ENCODE assay signal across 10 cellular contexts in genomic region chrX:130098202-130098552, GRCh38. TPM values are rescaled to one million over a fixed set of nuclear protein-coding genes. Genes with fewer than 3 reads are reported as not detected.
DNase-seq lines count a peak whose midpoint lies in the region; ATAC-seq and TF ChIP-seq lines count a peak whose summit lies in the region.
"Had no signal": no experiment of that assay in that cellular context is flagged by ENCODE, and none has a peak within 500 bp of the region (broad histone marks: within the 10 kb centered on the region; RNA-seq: fewer than 3 reads in every experiment).

No MANE protein-coding gene starts in this region.

- H3K9me3 ChIP-seq in DND-41 (ENCODE audit: insufficient read depth, low read length, severe bottlenecking), result no peaks in the 10 kb centered on the region
- H3K9me3 ChIP-seq in OCI-LY1 (ENCODE audit: low read length), result no peaks in the 10 kb centered on the region
- no peaks in the 10 kb centered on the region for H3K9me3 ChIP-seq in neuronal stem cell (replicated peaks in 1 of 2; ENCODE audit: control insufficient read depth in 2 of 2, insufficient read depth in 1 of 2, low read depth in 1 of 2, low read length in 2 of 2)

- H3K79me1 ChIP-seq in neuronal stem cell (ENCODE audit: low read depth, low read length), result peaks cover 1% of the 10 kb centered on the region

- H3K4me3 ChIP-seq in DND-41 (ENCODE audit: low read depth in 1 of 2, low read length in 2 of 2), result no peak overlapping the region
- H3K4me3 ChIP-seq in OCI-LY1 (ENCODE audit: low read depth, low read length, poor library complexity, severe bottlenecking), result no peak overlapping the region
- no peak overlapping the region for H3K4me3 ChIP-seq in neuronal stem cell (ENCODE audit: low read length in 2 of 2)

- H3K79me2 ChIP-seq in DND-41 (ENCODE audit: insufficient read depth, low read length) (peaks cover 14% of the 10 kb centered on the region; the same call in 1 of the 2 replicates), OCI-LY1 (ENCODE audit: insufficient read depth, low read length) (peaks cover 33% of the 10 kb centered on the region)

- H3K36me3 ChIP-seq in DND-41 (ENCODE audit: insufficient read depth, low read length), result no peaks in the 10 kb centered on the region
- no peaks in the 10 kb centered on the region for H3K36me3 ChIP-seq in OCI-LY1 (ENCODE audit: insufficient read depth, low read length)
- no peaks in the 10 kb centered on the region for H3K36me3 ChIP-seq in neuronal stem cell (replicated peaks in 1 of 2; ENCODE audit: control insufficient read depth in 2 of 2, insufficient read depth in 2 of 2, low read length in 2 of 2)

- H2AFZ ChIP-seq in DND-41 (ENCODE audit: low read depth, low read length) (no peak overlapping the region), OCI-LY1 (ENCODE audit: low read length) (no peak overlapping the region), neuronal stem cell (ENCODE audit: low read length) (no peak overlapping the region)

- H4K91ac ChIP-seq in neuronal stem cell (ENCODE audit: low read depth, low read length, poor library complexity), result no peak overlapping the region

- no peak overlapping the region for H2BK15ac ChIP-seq in neuronal stem cell (ENCODE audit: low read length)

- H3F3A ChIP-seq in OCI-LY1 (ENCODE audit: insufficient read depth, low read length), result no peaks in the 10 kb centered on the region

- H3K23ac ChIP-seq in neuronal stem cell (ENCODE audit: low read depth, low read length, poor library complexity), result no peak overlapping the region

- H4K8ac ChIP-seq in neuronal stem cell (ENCODE audit: low read depth, low read length), result no peak overlapping the region

- H3K9me2 ChIP-seq in OCI-LY1 (ENCODE audit: low read depth, low read length), result no peaks in the 10 kb centered on the region

- H4K20me1 ChIP-seq in DND-41 (ENCODE audit: insufficient read depth, low read length), result no peaks in the 10 kb centered on the region
- H4K20me1 ChIP-seq in OCI-LY1 (ENCODE audit: insufficient read depth, low read length), result no peaks in the 10 kb centered on the region

- no peak overlapping the region for H3K14ac ChIP-seq in neuronal stem cell (ENCODE audit: low read length)

- ATAC-seq in DND-41 (ENCODE audit: insufficient read depth, low read depth), result 0 out of 3 replicates have a peak, but pooled peaks have one; percentile 2

- no CpG with 5 or more reads among the region's 5 CpGs for WGBS in neuronal stem cell (ENCODE audit: extremely low coverage in 2 of 2, insufficient read length in 2 of 2, insufficient replicate concordance in 1 of 2), 2 donors

- peaks cover 8% of the 10 kb centered on the region for H3K4me1 ChIP-seq in DND-41 (ENCODE audit: insufficient read depth, low read length)
- H3K4me1 ChIP-seq in OCI-LY1 (ENCODE audit: insufficient read depth, low read length, severe bottlenecking), result peaks cover 10% of the 10 kb centered on the region
- H3K4me1 ChIP-seq in neuronal stem cell (ENCODE audit: control insufficient read depth in 2 of 2, insufficient read depth in 1 of 2, low read depth in 1 of 2, low read length in 2 of 2), result no peaks in the 10 kb centered on the region

- no peak overlapping the region for H3K18ac ChIP-seq in neuronal stem cell (ENCODE audit: low read length)

- peak overlapping the region; percentile 65 for H3K27ac Mint-ChIP-seq in endothelial cell (ENCODE audit: unreplicated experiment)

- no peak overlapping the region for H2AK5ac ChIP-seq in neuronal stem cell (ENCODE audit: low read depth, low read length)

- H3K4me3 Mint-ChIP-seq in endothelial cell (ENCODE audit: unreplicated experiment), result no peak overlapping the region

- no peak overlapping the region for H3K9ac ChIP-seq in DND-41 (ENCODE audit: low read depth, low read length)
- H3K9ac ChIP-seq in OCI-LY1 (ENCODE audit: low read length), result no peak overlapping the region
- H3K9ac ChIP-seq in neuronal stem cell (ENCODE audit: low read depth, low read length, poor library complexity), result no peak overlapping the region

- H3K36me3 Mint-ChIP-seq in endothelial cell (ENCODE audit: low read depth, unreplicated experiment), result peaks cover 6% of the 10 kb centered on the region

- H3K27ac ChIP-seq in DND-41 (ENCODE audit: low read length) (no peak overlapping the region), OCI-LY1 (ENCODE audit: low read depth, low read length, poor library complexity, severe bottlenecking) (peak overlapping the region; percentile 15), neuronal stem cell (replicated peaks; ENCODE audit: low read length) (no peak overlapping the region)

- H2BK12ac ChIP-seq in neuronal stem cell (ENCODE audit: low read length), result no peak overlapping the region

- TF ChIP-seq CTCF in DND-41 (IDR thresholded peaks at IDR 0.05; ENCODE audit: borderline replicate concordance, extremely low read depth, low read length, poor library complexity, severe bottlenecking) (no peak), OCI-LY1 (IDR thresholded peaks at IDR 0.05; ENCODE audit: low read length) (no peak), endothelial cell (IDR thresholded peaks at IDR 0.05; ENCODE audit: unreplicated experiment) (no peak)

- H3K27me3 Mint-ChIP-seq in endothelial cell (ENCODE audit: unreplicated experiment), result peaks cover 1% of the 10 kb centered on the region

- H3K4ac ChIP-seq in neuronal stem cell (ENCODE audit: low read length), result no peak overlapping the region

- peaks cover 11% of the 10 kb centered on the region for H3K4me1 Mint-ChIP-seq in endothelial cell (ENCODE audit: unreplicated experiment)

- no peak overlapping the region for H3K4me2 ChIP-seq in DND-41 (ENCODE audit: insufficient read depth, low read length)
- no peak overlapping the region for H3K4me2 ChIP-seq in OCI-LY1 (ENCODE audit: low read length)
- H3K4me2 ChIP-seq in neuronal stem cell (ENCODE audit: insufficient read depth, low read length, poor library complexity, severe bottlenecking), result no peak overlapping the region

- no peaks in the 10 kb centered on the region for H3K27me3 ChIP-seq in DND-41 (ENCODE audit: insufficient read depth, low read length, poor library complexity)
- H3K27me3 ChIP-seq in OCI-LY1 (ENCODE audit: insufficient read depth, low read length), result no peaks in the 10 kb centered on the region
- H3K27me3 ChIP-seq in neuronal stem cell (ENCODE audit: control insufficient read depth in 3 of 3, insufficient read depth in 3 of 3, low read depth in 1 of 3, low read length in 3 of 3), result no peaks in the 10 kb centered on the region

- DNase-seq in DND-41 (no peak), endothelial cell (ENCODE audit: low spot score) (no peak), renal cortical epithelial cell (ENCODE audit: low read depth) (peak; percentile 18), mucosa of gallbladder (ENCODE audit: low spot score) (no peak), neuronal stem cell (ENCODE audit: low spot score) (no peak), RKO (ENCODE audit: low spot score) (no peak)
- DNase-seq: DMS53; NCI-H1436 treated with DMSO at 0.1 percent for 48 hours; stimulated activated CD4-positive, alpha-beta T cell treated with anti-CD3 and anti-CD28 coated beads, Interleukin-2, amount 100 ng/mL, for 24 hours had no signal

- no peak overlapping the region for H2BK5ac ChIP-seq in neuronal stem cell (ENCODE audit: low read length)

- H2BK120ac ChIP-seq in neuronal stem cell (ENCODE audit: low read depth, low read length), result no peak overlapping the region

- H3K9me3 Mint-ChIP-seq in endothelial cell (ENCODE audit: unreplicated experiment), result no peaks in the 10 kb centered on the region

RNA-seq across cellular contexts. Expression of gene ELF4, which starts 12.1 kb away (rescaled TPM):
- total RNA-seq in endothelial cell (ENCODE audit: unreplicated experiment), result 23.6 TPM
- total RNA-seq in renal cortical epithelial cell, result 22.7 and 23.3 TPM in 2 replicates
- 12.5 TPM for total RNA-seq in mucosa of gallbladder
- polyA plus RNA-seq in neuronal stem cell (2013, experiment 1 of 2), result 0.06 TPM
- polyA plus RNA-seq in neuronal stem cell (2013, experiment 2 of 2), result 0.08 TPM
